In genomic region chr7:94182721-94183120, GRCh38 we compare ENCODE assay signal across 13 cellular contexts.
DNase-seq lines count a peak whose midpoint lies in the region; ATAC-seq, FAIRE-seq and TF ChIP-seq lines count a peak whose summit lies in the region.
"Had no signal": no experiment of that assay in that cellular context is flagged by ENCODE, and none has a peak within 500 bp of the region (broad histone marks: within the 10 kb centered on the region; RNA-seq: fewer than 3 reads in every experiment).

No MANE protein-coding gene starts in this region.

- no peaks in the 10 kb centered on the region for H4K20me1 ChIP-seq in osteoblast (ENCODE audit: insufficient read depth, low read length)

- TF ChIP-seq CTCF in right atrium auricular region (IDR thresholded peaks at IDR 0.05): no peak
- no peak for TF ChIP-seq CTCF in osteoblast (IDR thresholded peaks at IDR 0.05; ENCODE audit: extremely low read depth, low read depth, low read length)

- FAIRE-seq in GM19239 (lab: Jason Lieb, UNC): no peak
- FAIRE-seq: H1 had no signal

- no peaks in the 10 kb centered on the region for H3K79me2 ChIP-seq in osteoblast (ENCODE audit: insufficient read depth, low read length)

- H3K27ac ChIP-seq in right atrium auricular region (peak overlapping the region; percentile 71 to 79), epithelial cell of prostate (peak overlapping the region; percentile 89), osteoblast (ENCODE audit: low read depth, low read length) (peak overlapping the region; percentile 95)
- H3K27ac ChIP-seq: VCaP had no signal

- no peaks in the 10 kb centered on the region for H3K9me3 ChIP-seq in right atrium auricular region
- H3K9me3 ChIP-seq in osteoblast (ENCODE audit: low read depth, low read length): no peaks in the 10 kb centered on the region

- peak overlapping the region; percentile 45 for H3K4me2 ChIP-seq in osteoblast (ENCODE audit: insufficient read depth, low read length)

- H3K4me3 ChIP-seq in right atrium auricular region (no peak overlapping the region), osteoblast (ENCODE audit: insufficient read depth, low read length) (no peak overlapping the region)

- DNase-seq in right atrium auricular region (ENCODE audit: low spot score) (no peak), left ventricle myocardium superior (no peak), epithelial cell of prostate (ENCODE audit: low read depth, low spot score) (no peak), osteoblast (ENCODE audit: insufficient read length, low spot score, missing footprints) (no peak), NCI-H226 (no peak), DMS114 treated with DMSO at 0.1 percent for 48 hours (lab: John Stamatoyannopoulos, UW; ENCODE audit: unreplicated experiment) (no peak), DMS153 treated with DMSO at 0.1 percent for 48 hours (lab: John Stamatoyannopoulos, UW; ENCODE audit: unreplicated experiment) (no peak), GM19239 (ENCODE audit: insufficient read length, low spot score) (no peak)
- DNase-seq: NCI-H345; stimulated activated CD4-positive, alpha-beta T cell treated with anti-CD3 and anti-CD28 coated beads, Interleukin-4, amount 100 ng/mL, for 4 hours had no signal

- H3K27me3 ChIP-seq in right atrium auricular region: no peaks in the 10 kb centered on the region
- H3K27me3 ChIP-seq in osteoblast (ENCODE audit: insufficient read depth, low read length): no peaks in the 10 kb centered on the region

- H2AFZ ChIP-seq in osteoblast (ENCODE audit: low read length): no peak overlapping the region

- ATAC-seq in left ventricle myocardium superior: no peak
- ATAC-seq: stimulated activated memory B cell treated with anti-CD40 and anti-IgM and Interleukin-4, amounts not matched to agents 10 μg/mL and 1 μg/mL and 100 μg/mL, for 72 hours had no signal

- H3K36me3 ChIP-seq in right atrium auricular region: no peaks in the 10 kb centered on the region
- H3K36me3 ChIP-seq in osteoblast (ENCODE audit: insufficient read depth, low read length): no peaks in the 10 kb centered on the region

- intact Hi-C loops in left ventricle myocardium superior (cut with micrococcal nuclease): no loop called here

- H3K4me1 ChIP-seq in right atrium auricular region (peaks cover 0 to 6% of the 10 kb centered on the region in 2 donors), osteoblast (ENCODE audit: insufficient read depth, low read length) (peaks cover 25% of the 10 kb centered on the region)
